Comparison of ENCODE assay signal across 12 cellular contexts in the genomic region with DNA sequence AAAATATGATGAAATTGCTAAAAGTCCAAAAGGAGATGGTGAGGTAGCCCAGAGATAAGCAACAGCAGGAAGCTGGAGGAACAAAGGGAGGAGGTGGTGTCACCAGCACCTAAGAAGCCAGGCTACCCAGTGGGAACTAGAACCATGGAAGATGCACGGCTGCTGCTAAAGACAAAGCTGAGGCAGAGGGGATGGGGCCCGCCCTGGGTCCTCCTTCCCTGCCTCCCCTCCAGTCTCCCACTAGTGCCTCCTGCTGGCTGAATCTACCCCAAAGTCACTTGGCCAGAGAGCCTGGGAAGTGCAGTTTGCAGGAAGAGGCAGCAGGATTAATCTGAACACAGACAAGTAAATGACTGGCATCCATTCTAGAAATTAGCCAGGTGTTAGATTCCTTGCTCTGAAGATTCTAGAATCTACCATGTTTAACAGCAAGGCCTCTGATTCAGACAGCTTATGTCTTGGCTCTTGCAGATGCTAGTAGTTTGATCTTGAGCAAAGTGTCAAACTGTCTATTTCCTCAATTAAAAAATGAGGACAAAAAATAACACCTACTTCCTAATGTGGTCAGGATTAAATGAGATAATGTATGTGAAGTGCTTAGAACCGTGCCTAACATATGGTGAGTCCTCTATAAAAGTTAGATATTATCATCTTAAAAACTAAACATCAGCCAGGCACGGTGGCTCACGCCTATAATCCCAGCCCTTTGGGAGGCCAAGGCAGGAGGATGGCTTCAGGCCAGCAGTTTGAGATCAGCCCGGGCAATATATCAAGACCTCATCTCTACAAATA. TPM values are rescaled to one million over a fixed set of nuclear protein-coding genes. Genes with fewer than 3 reads are reported as not detected.
A peak's percentile ranks its signal among the peaks of the same experiment; 100 is the strongest.
DNase-seq lines count a peak whose midpoint lies in the region; ATAC-seq, FAIRE-seq and TF ChIP-seq lines count a peak whose summit lies in the region.
"Had no signal": no experiment of that assay in that cellular context is flagged by ENCODE, and none has a peak within 500 bp of the region (broad histone marks: within the 10 kb centered on the region; RNA-seq: fewer than 3 reads in every experiment).

No MANE protein-coding gene starts in this region.

- H3K27ac ChIP-seq in HEK293 (ENCODE audit: extremely low read depth, low read depth, low read length) (no peak overlapping the region), WERI-Rb-1 (no peak overlapping the region), HepG2 (ENCODE audit: extremely low read length, insufficient read depth, low read length) (no peak overlapping the region), Peyer's patch (no peak overlapping the region)
- H3K27ac ChIP-seq: breast epithelium had no signal

- in situ Hi-C loops in HepG2 (cut with HindIII; ENCODE audit: extremely low pct_ligation_motif_present, low pct_unique_long_range_greater_than_20kb) = no loop called here

- no peak overlapping the region for H3K9ac ChIP-seq in HepG2 (ENCODE audit: insufficient read depth, low read depth, low read length)

- no peak overlapping the region for H3K4me3 Mint-ChIP-seq in glutamatergic neuron (ENCODE audit: unreplicated experiment)
- H3K4me3 Mint-ChIP-seq: stimulated activated memory B cell treated with anti-CD40 and anti-IgM and Interleukin-4, amounts not matched to agents 10 μg/mL and 1 μg/mL and 100 μg/mL, for 72 hours had no signal

- H3K9me3 Mint-ChIP-seq in glutamatergic neuron (ENCODE audit: unreplicated experiment) = peaks cover 4% of the 10 kb centered on the region
- H3K9me3 Mint-ChIP-seq: stimulated activated memory B cell treated with anti-CD40 and anti-IgM and Interleukin-4, amounts not matched to agents 10 μg/mL and 1 μg/mL and 100 μg/mL, for 72 hours had no signal

- no peak for FAIRE-seq in HepG2 (lab: Jason Lieb, UNC)
- FAIRE-seq: small intestine had no signal

- peak; percentile 24; the same call in 1 of the 2 replicates for TF ChIP-seq RAD21 in HepG2 (CRISPR knock-in tag; IDR thresholded peaks at IDR 0.05)

- no peak overlapping the region for H3K27ac Mint-ChIP-seq in glutamatergic neuron (ENCODE audit: unreplicated experiment)

- H3K4me1 ChIP-seq in BE2C (0 out of 2 replicates have a peak, but pooled peaks cover under 1% of the 10 kb centered on the region), HEK293 (ENCODE audit: control insufficient read depth, insufficient read depth, low read length) (peaks cover 3% of the 10 kb centered on the region), HepG2 (ENCODE audit: insufficient read depth, low read length) (peaks cover 39% of the 10 kb centered on the region), Peyer's patch (peaks cover 0 to 9% (median 4%) of the 10 kb centered on the region in 4 donors)

- H3K9me3 ChIP-seq in BE2C (no peaks in the 10 kb centered on the region), HEK293 (ENCODE audit: control insufficient read depth, insufficient read depth, low read depth, low read length) (no peaks in the 10 kb centered on the region), WERI-Rb-1 (ENCODE audit: severe bottlenecking) (no peaks in the 10 kb centered on the region), HepG2 (ENCODE audit: low read length) (no peaks in the 10 kb centered on the region), Peyer's patch (no peaks in the 10 kb centered on the region)
- H3K9me3 ChIP-seq: breast epithelium had no signal

- no peaks in the 10 kb centered on the region for H4K20me1 ChIP-seq in HepG2 (ENCODE audit: insufficient read depth, low read length)

- CTCF ChIA-PET in HEK293 (lab: Yijun Ruan, JAX) = interaction anchor here (0.6 to 1.6 kb wide), 6 partner anchors 12 to 309 kb away, joined by 3 to 5 read pairs (median 4); partner anchors contain the start of gene REM2
- CTCF ChIA-PET in HepG2 (lab: Yijun Ruan, JAX; ENCODE audit: low intra/inter-chr PET ratio, low total read pairs) = interaction anchor here (0.6 to 1.8 kb wide), 4 partner anchors 12 to 308 kb away, joined by 3 to 9 read pairs (median 4); no protein-coding TSS in a partner anchor

- intact Hi-C loops in HepG2 (cut with micrococcal nuclease; ENCODE audit: unreplicated experiment) = no loop called here

- no peak overlapping the region for H2AFZ ChIP-seq in HepG2 (ENCODE audit: low read length)

- POLR2A ChIA-PET in HEK293 (lab: Yijun Ruan, JAX) = interaction anchor here (0.6 kb wide), 1 partner anchor 89 kb away, joined by 3 read pairs; no protein-coding TSS in a partner anchor
- POLR2A ChIA-PET in HepG2 (lab: Yijun Ruan, JAX) = interaction anchor here (1.4 kb wide), 1 partner anchor 99 kb away, joined by 8 read pairs; the partner anchor contains the start of gene OXA1L

- no peaks in the 10 kb centered on the region for H3K4me1 Mint-ChIP-seq in glutamatergic neuron (ENCODE audit: low read depth, unreplicated experiment)

- TF ChIP-seq POLR2A in HepG2 (IDR thresholded peaks at IDR 0.05; ENCODE audit: insufficient read depth in 1 of 2, low read depth in 2 of 2, low read length in 2 of 2) (no peak), Peyer's patch (IDR thresholded peaks at IDR 0.05) (no peak)

- 44% methylated on average over 6 of the region's 6 CpGs for WGBS in HepG2 (ENCODE audit: low lambda C conversion rate)

- DNase-seq in BE2C (no peak), WERI-Rb-1 (no peak), HepG2 (ENCODE audit: low spot score) (no peak), NCI-H2081 (lab: John Stamatoyannopoulos, UW) (no peak), Peyer's patch (no peak), anterior cingulate cortex (lab: John Stamatoyannopoulos, UW) (no peak), glutamatergic neuron (no peak)
- DNase-seq: NCI-H2107, small intestine had no signal

- H3K4me3 ChIP-seq in BE2C (ENCODE audit: low read depth, low read length) (no peak overlapping the region), HEK293 (ENCODE audit: low read depth, low read length) (no peak overlapping the region), WERI-Rb-1 (ENCODE audit: low read depth, low read length) (no peak overlapping the region), HepG2 (replicated peaks in 1 of 3; ENCODE audit: insufficient read depth in 1 of 3, low read depth in 2 of 3, low read length in 3 of 3) (no peak overlapping the region), Peyer's patch (no peak overlapping the region)
- H3K4me3 ChIP-seq: breast epithelium had no signal

- no peak overlapping the region for H3K4me2 ChIP-seq in HepG2 (ENCODE audit: low read depth, low read length)

- TF ChIP-seq EP300 in HepG2 (IDR thresholded peaks at IDR 0.05; ENCODE audit: low read depth in 2 of 2, low read length in 2 of 2) = no peak
- no peak for TF ChIP-seq EP300 in HepG2 (CRISPR knock-in tag; IDR thresholded peaks at IDR 0.05; ENCODE audit: borderline replicate concordance)

- BruUV-seq in HepG2 (replicated peaks; lab: Mats Ljungman, UMichigan) = no TSS peak

- no peaks in the 10 kb centered on the region for H3K79me2 ChIP-seq in HepG2 (ENCODE audit: insufficient read depth, low read length)

- no peaks in the 10 kb centered on the region for H3K27me3 Mint-ChIP-seq in glutamatergic neuron (ENCODE audit: unreplicated experiment)
- H3K27me3 Mint-ChIP-seq: stimulated activated memory B cell treated with anti-CD40 and anti-IgM and Interleukin-4, amounts not matched to agents 10 μg/mL and 1 μg/mL and 100 μg/mL, for 72 hours had no signal

- no peaks in the 10 kb centered on the region for H3K36me3 Mint-ChIP-seq in glutamatergic neuron (ENCODE audit: unreplicated experiment)
- H3K36me3 Mint-ChIP-seq: stimulated activated memory B cell treated with anti-CD40 and anti-IgM and Interleukin-4, amounts not matched to agents 10 μg/mL and 1 μg/mL and 100 μg/mL, for 72 hours had no signal

- H3K36me3 ChIP-seq in BE2C = no peaks in the 10 kb centered on the region
- H3K36me3 ChIP-seq in HEK293 (ENCODE audit: control insufficient read depth in 2 of 2, insufficient read depth in 1 of 2, low read length in 2 of 2) = no peaks in the 10 kb centered on the region
- no peaks in the 10 kb centered on the region for H3K36me3 ChIP-seq in WERI-Rb-1
- no peaks in the 10 kb centered on the region for H3K36me3 ChIP-seq in HepG2 (replicated peaks in 1 of 2; ENCODE audit: control insufficient read depth in 1 of 2, insufficient read depth in 2 of 2, low read length in 2 of 2)
- no peaks in the 10 kb centered on the region for H3K36me3 ChIP-seq in Peyer's patch
- H3K36me3 ChIP-seq: breast epithelium had no signal

- H3K27me3 ChIP-seq in BE2C (no peaks in the 10 kb centered on the region), WERI-Rb-1 (ENCODE audit: insufficient read depth, low read depth, severe bottlenecking) (no peaks in the 10 kb centered on the region), HepG2 (ENCODE audit: control insufficient read depth in 1 of 2, insufficient read depth in 2 of 2, low read length in 2 of 2) (no peaks in the 10 kb centered on the region), Peyer's patch (no peaks in the 10 kb centered on the region)
- H3K27me3 ChIP-seq: breast epithelium had no signal

- ATAC-seq in HepG2 = peak; percentile 64
- ATAC-seq: stimulated activated memory B cell treated with anti-CD40 and anti-IgM and Interleukin-4, amounts not matched to agents 10 μg/mL and 1 μg/mL and 100 μg/mL, for 72 hours had no signal

- TF ChIP-seq CTCF in BE2C (IDR thresholded peaks at IDR 0.05; ENCODE audit: low read depth, low read length) = peak; percentile 36; the same call in 1 of the 2 replicates
- no peak for TF ChIP-seq CTCF in HEK293 (tag by site-specific recombination; IDR thresholded peaks at IDR 0.05)
- TF ChIP-seq CTCF in WERI-Rb-1 (IDR thresholded peaks at IDR 0.05; ENCODE audit: low read depth, low read length) = peak; percentile 38
- peak; percentile 70 for TF ChIP-seq CTCF in HepG2 (CRISPR knock-in tag; IDR thresholded peaks at IDR 0.05)
- peak in 2 of 6 experiments; percentile 4 to 11 for TF ChIP-seq CTCF in Peyer's patch (IDR thresholded peaks at IDR 0.05)
- TF ChIP-seq CTCF in glutamatergic neuron (IDR thresholded peaks at IDR 0.05; ENCODE audit: partially characterized antibody, unreplicated experiment) = no peak

RNA-seq across cellular contexts. Expression of gene LRP10, which starts 5.9 kb away (rescaled TPM):
- 29.7 TPM for polyA plus RNA-seq in BE2C (2012; ENCODE audit: insufficient read depth, insufficient read length, low read depth)
- total RNA-seq in HepG2 (2016; rRNA removed; fragmentation: Illumina TruSeq; extraction: Trizol) = 8.6 and 16.9 TPM in 2 replicates
- 4.6 and 5.4 TPM in 2 replicates for total RNA-seq in HepG2 (2016; cell fraction: cytosol; rRNA removed; fragmentation: Illumina TruSeq; extraction: Trizol; ENCODE audit: low read depth)
- 8.2 and 17.2 TPM in 2 replicates for total RNA-seq in HepG2 (2016; cell fraction: insoluble cytoplasmic fraction; rRNA removed; fragmentation: Illumina TruSeq; extraction: Trizol)
- 13.8 and 15.6 TPM in 2 replicates for total RNA-seq in HepG2 (2016; cell fraction: membrane; rRNA removed; fragmentation: Illumina TruSeq; extraction: Trizol)
- 15.9 and 21.6 TPM in 2 replicates for total RNA-seq in HepG2 (2016; cell fraction: nucleus; rRNA removed; fragmentation: Illumina TruSeq; extraction: Trizol)
- polyA plus RNA-seq in HepG2 (2011; rRNA removed) = 45.2 and 80.6 TPM in 2 replicates
- polyA plus RNA-seq in HepG2 (2011; cell fraction: cytosol; rRNA removed) = 49.4 and 54.8 TPM in 2 replicates
- polyA plus RNA-seq in HepG2 (2011; cell fraction: nucleus; rRNA removed) = 70.7 and 85.9 TPM in 2 replicates
- 45.8 and 84.6 TPM in 2 replicates for polyA plus RNA-seq in HepG2 (2012)
- 6.5 and 7.4 TPM in 2 replicates for polyA plus RNA-seq in HepG2 (2016; cell fraction: cytosol; fragmentation: Illumina TruSeq; extraction: Trizol; ENCODE audit: low read depth)
- 8.2 and 10.9 TPM in 2 replicates for polyA plus RNA-seq in HepG2 (2016; cell fraction: insoluble cytoplasmic fraction; fragmentation: Illumina TruSeq; extraction: Trizol; ENCODE audit: low read depth)
- 11.6 and 13.0 TPM in 2 replicates for polyA plus RNA-seq in HepG2 (2016; cell fraction: membrane; fragmentation: Illumina TruSeq; extraction: Trizol; ENCODE audit: low read depth)
- 22.9 and 23.5 TPM in 2 replicates for polyA plus RNA-seq in HepG2 (2016; cell fraction: nucleus; fragmentation: Illumina TruSeq; extraction: Trizol; ENCODE audit: insufficient read depth, low read depth)
- polyA minus RNA-seq in HepG2 (2011; rRNA and poly(A)+ RNA removed; ENCODE audit: low replicate concordance) = 73.0 and 241 TPM in 2 replicates
- polyA minus RNA-seq in HepG2 (2011; cell fraction: cytosol; rRNA and poly(A)+ RNA removed) = 55.0 and 77.3 TPM in 2 replicates
- 23.4 and 37.7 TPM in 2 replicates for polyA minus RNA-seq in HepG2 (2011; cell fraction: nucleus; rRNA and poly(A)+ RNA removed)
- 100 to 1,000 TPM in 3 of 4 donors, 10 to 100 TPM in 1; 69.3 to 250 (median 221) TPM for total RNA-seq in Peyer's patch
- 15.1 TPM for total RNA-seq in glutamatergic neuron (ENCODE audit: unreplicated experiment)

RNA-seq across cellular contexts. Expression of gene REM2, which starts 17.4 kb away (rescaled TPM):
- polyA plus RNA-seq in BE2C (2012; ENCODE audit: insufficient read depth, insufficient read length, low read depth) = 0.31 TPM
- total RNA-seq in HepG2 (2016; rRNA removed; fragmentation: Illumina TruSeq; extraction: Trizol) (not detected in 2 replicates), Peyer's patch (1 to 10 TPM in 3 of 4 donors, under 1 TPM in 1; 0.57 to 2.1 (median 1.4) TPM), glutamatergic neuron (ENCODE audit: unreplicated experiment) (73.2 TPM)
- not detected in 2 replicates for total RNA-seq in HepG2 (2016; cell fraction: cytosol; rRNA removed; fragmentation: Illumina TruSeq; extraction: Trizol; ENCODE audit: low read depth)
- total RNA-seq in HepG2 (2016; cell fraction: insoluble cytoplasmic fraction; rRNA removed; fragmentation: Illumina TruSeq; extraction: Trizol) = not detected in 2 replicates
- not detected in 2 replicates for total RNA-seq in HepG2 (2016; cell fraction: membrane; rRNA removed; fragmentation: Illumina TruSeq; extraction: Trizol)
- total RNA-seq in HepG2 (2016; cell fraction: nucleus; rRNA removed; fragmentation: Illumina TruSeq; extraction: Trizol) = not detected in 2 replicates
- 0.20 and 0.31 TPM in 2 replicates for polyA plus RNA-seq in HepG2 (2011; rRNA removed)
- 0.04 and 0.05 TPM in 2 replicates for polyA plus RNA-seq in HepG2 (2011; cell fraction: cytosol; rRNA removed)
- polyA plus RNA-seq in HepG2 (2011; cell fraction: nucleus; rRNA removed) = 1.1 and 1.9 TPM in 2 replicates
- polyA plus RNA-seq in HepG2 (2012) = 0.21 and 0.67 TPM in 2 replicates
- polyA plus RNA-seq in HepG2 (2016; cell fraction: cytosol; fragmentation: Illumina TruSeq; extraction: Trizol; ENCODE audit: low read depth) = not detected in 2 replicates
- polyA plus RNA-seq in HepG2 (2016; cell fraction: insoluble cytoplasmic fraction; fragmentation: Illumina TruSeq; extraction: Trizol; ENCODE audit: low read depth) = not detected in 2 replicates
- polyA plus RNA-seq in HepG2 (2016; cell fraction: membrane; fragmentation: Illumina TruSeq; extraction: Trizol; ENCODE audit: low read depth) = not detected in 2 replicates
- polyA plus RNA-seq in HepG2 (2016; cell fraction: nucleus; fragmentation: Illumina TruSeq; extraction: Trizol; ENCODE audit: insufficient read depth, low read depth) = not detected in 2 replicates
- polyA minus RNA-seq in HepG2 (2011; rRNA and poly(A)+ RNA removed; ENCODE audit: low replicate concordance) = 0.26 and 0.30 TPM in 2 replicates
- not detected in 2 replicates for polyA minus RNA-seq in HepG2 (2011; cell fraction: cytosol; rRNA and poly(A)+ RNA removed)
- polyA minus RNA-seq in HepG2 (2011; cell fraction: nucleus; rRNA and poly(A)+ RNA removed) = 0.25 and 0.90 TPM in 2 replicates

RNA-seq across cellular contexts. Expression of gene MMP14, which starts 29.2 kb away (rescaled TPM):
- 1.6 TPM for polyA plus RNA-seq in BE2C (2012; ENCODE audit: insufficient read depth, insufficient read length, low read depth)
- total RNA-seq in HepG2 (2016; rRNA removed; fragmentation: Illumina TruSeq; extraction: Trizol) (1.6 and 5.2 TPM in 2 replicates), Peyer's patch (100 to 1,000 TPM in 1 of 4 donors, 10 to 100 TPM in 3; 63.0 to 116 (median 82.9) TPM), glutamatergic neuron (ENCODE audit: unreplicated experiment) (162 TPM)
- total RNA-seq in HepG2 (2016; cell fraction: cytosol; rRNA removed; fragmentation: Illumina TruSeq; extraction: Trizol; ENCODE audit: low read depth) = 0.20 and 0.44 TPM in 2 replicates
- total RNA-seq in HepG2 (2016; cell fraction: insoluble cytoplasmic fraction; rRNA removed; fragmentation: Illumina TruSeq; extraction: Trizol) = 2.1 and 5.2 TPM in 2 replicates
- total RNA-seq in HepG2 (2016; cell fraction: membrane; rRNA removed; fragmentation: Illumina TruSeq; extraction: Trizol) = 0.71 and 0.79 TPM in 2 replicates
- total RNA-seq in HepG2 (2016; cell fraction: nucleus; rRNA removed; fragmentation: Illumina TruSeq; extraction: Trizol) = 4.6 and 5.5 TPM in 2 replicates
- 9.8 and 11.3 TPM in 2 replicates for polyA plus RNA-seq in HepG2 (2011; rRNA removed)
- polyA plus RNA-seq in HepG2 (2011; cell fraction: cytosol; rRNA removed) = 5.8 and 6.5 TPM in 2 replicates
- polyA plus RNA-seq in HepG2 (2011; cell fraction: nucleus; rRNA removed) = 25.6 and 29.7 TPM in 2 replicates
- 4.8 and 11.1 TPM in 2 replicates for polyA plus RNA-seq in HepG2 (2012)
- polyA plus RNA-seq in HepG2 (2016; cell fraction: cytosol; fragmentation: Illumina TruSeq; extraction: Trizol; ENCODE audit: low read depth) = 0.14 and 0.26 TPM in 2 replicates
- 1.7 and 2.1 TPM in 2 replicates for polyA plus RNA-seq in HepG2 (2016; cell fraction: insoluble cytoplasmic fraction; fragmentation: Illumina TruSeq; extraction: Trizol; ENCODE audit: low read depth)
- polyA plus RNA-seq in HepG2 (2016; cell fraction: membrane; fragmentation: Illumina TruSeq; extraction: Trizol; ENCODE audit: low read depth) = 0.27 and 0.44 TPM in 2 replicates
- polyA plus RNA-seq in HepG2 (2016; cell fraction: nucleus; fragmentation: Illumina TruSeq; extraction: Trizol; ENCODE audit: insufficient read depth, low read depth) = 9.4 and 10.2 TPM in 2 replicates
- 1.4 and 12.3 TPM in 2 replicates for polyA minus RNA-seq in HepG2 (2011; rRNA and poly(A)+ RNA removed; ENCODE audit: low replicate concordance)
- polyA minus RNA-seq in HepG2 (2011; cell fraction: cytosol; rRNA and poly(A)+ RNA removed) = 2.5 and 3.8 TPM in 2 replicates
- polyA minus RNA-seq in HepG2 (2011; cell fraction: nucleus; rRNA and poly(A)+ RNA removed) = 4.5 and 4.8 TPM in 2 replicates

RNA-seq across cellular contexts. Expression of gene MRPL52, which starts 35.9 kb away (rescaled TPM):
- polyA plus RNA-seq in BE2C (2012; ENCODE audit: insufficient read depth, insufficient read length, low read depth) = 324 TPM
- 329 and 420 TPM in 2 replicates for total RNA-seq in HepG2 (2016; rRNA removed; fragmentation: Illumina TruSeq; extraction: Trizol)
- 142 and 155 TPM in 2 replicates for total RNA-seq in HepG2 (2016; cell fraction: cytosol; rRNA removed; fragmentation: Illumina TruSeq; extraction: Trizol; ENCODE audit: low read depth)
- total RNA-seq in HepG2 (2016; cell fraction: insoluble cytoplasmic fraction; rRNA removed; fragmentation: Illumina TruSeq; extraction: Trizol) = 341 and 464 TPM in 2 replicates
- 156 and 160 TPM in 2 replicates for total RNA-seq in HepG2 (2016; cell fraction: membrane; rRNA removed; fragmentation: Illumina TruSeq; extraction: Trizol)
- 109 and 136 TPM in 2 replicates for total RNA-seq in HepG2 (2016; cell fraction: nucleus; rRNA removed; fragmentation: Illumina TruSeq; extraction: Trizol)
- polyA plus RNA-seq in HepG2 (2011; rRNA removed) = 118 and 123 TPM in 2 replicates
- polyA plus RNA-seq in HepG2 (2011; cell fraction: cytosol; rRNA removed) = 96.8 and 121 TPM in 2 replicates
- polyA plus RNA-seq in HepG2 (2011; cell fraction: nucleus; rRNA removed) = 57.8 and 65.3 TPM in 2 replicates
- polyA plus RNA-seq in HepG2 (2012) = 191 and 236 TPM in 2 replicates
- 177 and 226 TPM in 2 replicates for polyA plus RNA-seq in HepG2 (2016; cell fraction: cytosol; fragmentation: Illumina TruSeq; extraction: Trizol; ENCODE audit: low read depth)
- 443 and 518 TPM in 2 replicates for polyA plus RNA-seq in HepG2 (2016; cell fraction: insoluble cytoplasmic fraction; fragmentation: Illumina TruSeq; extraction: Trizol; ENCODE audit: low read depth)
- 154 and 175 TPM in 2 replicates for polyA plus RNA-seq in HepG2 (2016; cell fraction: membrane; fragmentation: Illumina TruSeq; extraction: Trizol; ENCODE audit: low read depth)
- polyA plus RNA-seq in HepG2 (2016; cell fraction: nucleus; fragmentation: Illumina TruSeq; extraction: Trizol; ENCODE audit: insufficient read depth, low read depth) = 256 and 271 TPM in 2 replicates
- polyA minus RNA-seq in HepG2 (2011; rRNA and poly(A)+ RNA removed; ENCODE audit: low replicate concordance) = 17.7 and 30.4 TPM in 2 replicates
- 72.9 and 76.8 TPM in 2 replicates for polyA minus RNA-seq in HepG2 (2011; cell fraction: cytosol; rRNA and poly(A)+ RNA removed)
- polyA minus RNA-seq in HepG2 (2011; cell fraction: nucleus; rRNA and poly(A)+ RNA removed) = 33.7 and 36.6 TPM in 2 replicates
- total RNA-seq in Peyer's patch = 100 to 1,000 TPM in 1 of 4 donors, 10 to 100 TPM in 3; 30.3 to 114 (median 52.9) TPM
- 67.9 TPM for total RNA-seq in glutamatergic neuron (ENCODE audit: unreplicated experiment)

RNA-seq across cellular contexts. Expression of gene SLC7A7, which starts 50.4 kb away (rescaled TPM):
- 1.1 TPM for polyA plus RNA-seq in BE2C (2012; ENCODE audit: insufficient read depth, insufficient read length, low read depth)
- total RNA-seq in HepG2 (2016; rRNA removed; fragmentation: Illumina TruSeq; extraction: Trizol) (0.07 and 0.13 TPM in 2 replicates), Peyer's patch (100 to 1,000 TPM in 3 of 4 donors, 10 to 100 TPM in 1; 30.5 to 787 (median 367) TPM), glutamatergic neuron (ENCODE audit: unreplicated experiment) (1.7 TPM)
- total RNA-seq in HepG2 (2016; cell fraction: cytosol; rRNA removed; fragmentation: Illumina TruSeq; extraction: Trizol; ENCODE audit: low read depth) = not detected in 2 replicates
- 0.17 TPM in 1 of 2 replicates, not detected in the other for total RNA-seq in HepG2 (2016; cell fraction: insoluble cytoplasmic fraction; rRNA removed; fragmentation: Illumina TruSeq; extraction: Trizol)
- 0.10 and 0.15 TPM in 2 replicates for total RNA-seq in HepG2 (2016; cell fraction: membrane; rRNA removed; fragmentation: Illumina TruSeq; extraction: Trizol)
- total RNA-seq in HepG2 (2016; cell fraction: nucleus; rRNA removed; fragmentation: Illumina TruSeq; extraction: Trizol) = 0.38 TPM in 1 of 2 replicates, not detected in the other
- 0.63 and 1.1 TPM in 2 replicates for polyA plus RNA-seq in HepG2 (2011; rRNA removed)
- polyA plus RNA-seq in HepG2 (2011; cell fraction: cytosol; rRNA removed) = 0.94 and 1.3 TPM in 2 replicates
- polyA plus RNA-seq in HepG2 (2011; cell fraction: nucleus; rRNA removed) = 2.3 and 2.5 TPM in 2 replicates
- polyA plus RNA-seq in HepG2 (2012) = 1.3 and 1.7 TPM in 2 replicates
- polyA plus RNA-seq in HepG2 (2016; cell fraction: cytosol; fragmentation: Illumina TruSeq; extraction: Trizol; ENCODE audit: low read depth) = not detected in 2 replicates
- 0.19 and 0.40 TPM in 2 replicates for polyA plus RNA-seq in HepG2 (2016; cell fraction: insoluble cytoplasmic fraction; fragmentation: Illumina TruSeq; extraction: Trizol; ENCODE audit: low read depth)
- 0.23 and 0.27 TPM in 2 replicates for polyA plus RNA-seq in HepG2 (2016; cell fraction: membrane; fragmentation: Illumina TruSeq; extraction: Trizol; ENCODE audit: low read depth)
- polyA plus RNA-seq in HepG2 (2016; cell fraction: nucleus; fragmentation: Illumina TruSeq; extraction: Trizol; ENCODE audit: insufficient read depth, low read depth) = not detected in 2 replicates
- polyA minus RNA-seq in HepG2 (2011; rRNA and poly(A)+ RNA removed; ENCODE audit: low replicate concordance) = 1.2 and 3.2 TPM in 2 replicates
- 0.44 TPM in 1 of 2 replicates, not detected in the other for polyA minus RNA-seq in HepG2 (2011; cell fraction: cytosol; rRNA and poly(A)+ RNA removed)
- 0.50 and 0.90 TPM in 2 replicates for polyA minus RNA-seq in HepG2 (2011; cell fraction: nucleus; rRNA and poly(A)+ RNA removed)

Comparison
In these comparisons a context has a peak if more than half of its experiments do, and no peak if none do; other contexts are left out.
1. CTCF ChIP-seq: peak in BE2C (single experiment), WERI-Rb-1 (single experiment) and HepG2 (single experiment); none in HEK293 (single experiment) and glutamatergic neuron (single experiment).
2. RNA of gene REM2, which starts 17.4 kb away (total RNA-seq): 73.2 TPM in glutamatergic neuron (single experiment); 0.57 to 2.1 TPM in Peyer's patch and not detected in HepG2; every median in the first group is over 10 times any median in the second.
3. RNA of gene MMP14, which starts 29.2 kb away (total RNA-seq): 162 TPM in glutamatergic neuron (single experiment) and 63.0 to 116 TPM in Peyer's patch; 0.20 to 5.5 TPM in HepG2; every median in the first group is over 4 times any median in the second.